Comparison of ENCODE assay signal across 2 cellular contexts in genomic region chr2:133885847-133886246, GRCh38.
TF ChIP-seq lines count a peak whose summit lies in the region.

No MANE protein-coding gene starts in this region.

TF ChIP-seq in A549, 52 proteins besides CTCF, POLR2A, EP300 and RAD21 (continued from another document):
- no peak for TF ChIP-seq BCL3 (IDR thresholded peaks at IDR 0.05)
- TF ChIP-seq JUN (IDR thresholded peaks at IDR 0.05), result no peak
- TF ChIP-seq CHD4 (IDR thresholded peaks at IDR 0.05; ENCODE audit: borderline replicate concordance), result no peak
- TF ChIP-seq KDM1A (IDR thresholded peaks at IDR 0.05; ENCODE audit: low read depth), result no peak
- TF ChIP-seq MAX (IDR thresholded peaks at IDR 0.05), result no peak
- no peak for TF ChIP-seq PBX3 (IDR thresholded peaks at IDR 0.05)
- TF ChIP-seq JUNB (IDR thresholded peaks at IDR 0.05), result no peak
- no peak for TF ChIP-seq USF2 (IDR thresholded peaks at IDR 0.05)
- TF ChIP-seq RFX5 (IDR thresholded peaks at IDR 0.05), result no peak
TF ChIP-seq in A549: peak in this region for 0.

TF ChIP-seq in WTC11, 78 proteins besides CTCF, POLR2A, EP300 and RAD21 (continued from another document):
- TF ChIP-seq ATF3 (CRISPR knock-in tag; conservative IDR thresholded peaks at IDR 0.05), result no peak
